Comparison of ENCODE assay signal across 8 cellular contexts in genomic region chr11:86068138-86068861, GRCh38. TPM values are rescaled to one million over a fixed set of nuclear protein-coding genes. Genes with fewer than 3 reads are reported as not detected.
DNase-seq lines count a peak whose midpoint lies in the region; ATAC-seq and TF ChIP-seq lines count a peak whose summit lies in the region.

No MANE protein-coding gene starts in this region.

- H3K27ac Mint-ChIP-seq in central memory CD8-positive, alpha-beta T cell (ENCODE audit: low read depth), result peak overlapping the region; percentile 98

- CTCF ChIA-PET in IMR-90 (lab: Yijun Ruan, JAX), result interaction anchor here (0.6 to 1.6 kb wide), 6 partner anchors 13 to 214 kb away, joined by 3 to 9 read pairs (median 4); partner anchors contain the start of gene CCDC83

- H4K5ac ChIP-seq in IMR-90 (ENCODE audit: low read depth, low read length), result peak overlapping the region; percentile 54

- peaks cover 12% of the 10 kb centered on the region for H3K9me1 ChIP-seq in IMR-90 (ENCODE audit: insufficient read depth, low read length)

- WGBS in IMR-90 (ENCODE audit: extremely low coverage in 2 of 2, insufficient read length in 1 of 2), 2 experiments, result 0% methylated on average over 12 of the region's 46 CpGs; no CpG with 5 or more reads in 1 of the 2 experiments

- peak overlapping the region; percentile 84 for H2AFZ ChIP-seq in IMR-90 (replicated peaks; ENCODE audit: low read length, poor library complexity)

- peak overlapping the region; percentile 67 for H3K18ac ChIP-seq in IMR-90 (ENCODE audit: low read depth, low read length)

- H3K4me1 ChIP-seq in IMR-90 (ENCODE audit: control insufficient read depth, insufficient read depth, low read length), result peaks cover 8% of the 10 kb centered on the region

- peak overlapping the region; percentile 96 for H3K4me3 ChIP-seq in IMR-90 (ENCODE audit: insufficient read depth, low read depth, low read length)

- ATAC-seq in GM21447 (IDR thresholded peaks at IDR 0.05; ENCODE audit: unreplicated experiment), result peak; percentile 21
- ATAC-seq in IMR-90 (ENCODE audit: low read depth), result no peak; the same call in 1 of the 2 replicates
- peak; percentile 12 for ATAC-seq in central memory CD8-positive, alpha-beta T cell (replicated peaks; ENCODE audit: extremely low read depth, poor library complexity, severe bottlenecking)
- peak; percentile 16 for ATAC-seq in left colon

- peaks cover 17% of the 10 kb centered on the region for H3K36me3 Mint-ChIP-seq in central memory CD8-positive, alpha-beta T cell (ENCODE audit: insufficient read depth)

- peak overlapping the region; percentile 98 for H3K14ac ChIP-seq in IMR-90 (replicated peaks; ENCODE audit: low read depth, low read length)

- H2BK120ac ChIP-seq in IMR-90 (ENCODE audit: low read depth, low read length), result peak overlapping the region; percentile 81

- H3K9me3 Mint-ChIP-seq in central memory CD8-positive, alpha-beta T cell, result no peaks in the 10 kb centered on the region

- POLR2A ChIA-PET in IMR-90 (lab: Charles Lee; ENCODE audit: unreplicated experiment), result interaction anchor here (0.5 to 0.6 kb wide), 3 partner anchors 41 to 106 kb away, joined by 3 to 8 read pairs (median 5); no protein-coding TSS in a partner anchor

- TF ChIP-seq RAD21 in IMR-90 (IDR thresholded peaks at IDR 0.05; ENCODE audit: low read length), result no peak; the same call in 1 of the 2 replicates

- H3K27ac ChIP-seq in IMR-90 (ENCODE audit: insufficient read depth, low read length) (peak overlapping the region; percentile 98), VCaP (peak overlapping the region; percentile 87)

- H2AK9ac ChIP-seq in IMR-90 (replicated peaks; ENCODE audit: low read depth, low read length, poor library complexity), result peak overlapping the region; percentile 97

- peak overlapping the region; percentile 94 for H3K4ac ChIP-seq in IMR-90 (ENCODE audit: low read depth, low read length)

- H3K27me3 Mint-ChIP-seq in central memory CD8-positive, alpha-beta T cell, result no peaks in the 10 kb centered on the region

- peaks cover 36% of the 10 kb centered on the region for H3K4me1 Mint-ChIP-seq in central memory CD8-positive, alpha-beta T cell

- intact Hi-C loops in IMR-90 (cut with micrococcal nuclease) (loop anchor here (2.0 to 10.0 kb wide), 2 partner anchors 49 to 213 kb away; partner anchors contain the start of gene CCDC83), left colon (cut with DNase I, micrococcal nuclease) (no loop called here)

- 0 out of 2 replicates have a peak overlapping the region, but pooled peaks have one; percentile 30 for H2BK20ac ChIP-seq in IMR-90 (ENCODE audit: low read depth, low read length)

- peak; percentile 52 for DNase-seq in Daoy (ENCODE audit: low read depth)
- DNase-seq in IMR-90, result no peak
- DNase-seq in central memory CD8-positive, alpha-beta T cell (ENCODE audit: low spot score in 2 of 2), result peak; percentile 24 to 34
- DNase-seq in left colon, result peak; percentile 49 to 58
- DNase-seq in stimulated activated CD4-positive, alpha-beta T cell treated with anti-CD3 and anti-CD28 coated beads, Interleukin-4, amount 100 ng/mL, for 1 hour, result peak; percentile 47
- no peak for DNase-seq in 8988T

- H3K56ac ChIP-seq in IMR-90 (ENCODE audit: extremely low read depth, insufficient read depth, low read length), result peak overlapping the region; percentile 88

- BruUV-seq in IMR-90 (replicated peaks; lab: Mats Ljungman, UMichigan), result no TSS peak

- H3K79me1 ChIP-seq in IMR-90 (ENCODE audit: low read depth in 1 of 2, low read length in 2 of 2), result peaks cover 0 to 15% of the 10 kb centered on the region in 2 experiments; a peak in 2 of 4 replicates

- no peaks in the 10 kb centered on the region for H3K27me3 ChIP-seq in IMR-90 (ENCODE audit: control insufficient read depth, insufficient read depth, low read length)

- no peaks in the 10 kb centered on the region for H3K9me3 ChIP-seq in IMR-90 (ENCODE audit: control insufficient read depth, insufficient read depth, low read length)

- dilution Hi-C loops in IMR-90 (cut with HindIII; ENCODE audit: low sequenced_read_pairs, unreplicated experiment), result no loop called here

- in situ Hi-C loops in IMR-90 (cut with MboI; ENCODE audit: low sequenced_read_pairs), result no loop called here

- H2AK5ac ChIP-seq in IMR-90 (ENCODE audit: low read depth, low read length), result peak overlapping the region; percentile 96

- no peak for TF ChIP-seq CTCF in IMR-90 (conservative IDR thresholded peaks at IDR 0.05; ENCODE audit: low read depth, low read length)
- no peak for TF ChIP-seq CTCF in VCaP (conservative IDR thresholded peaks at IDR 0.05)

- peak overlapping the region; percentile 99 for H3K23ac ChIP-seq in IMR-90 (ENCODE audit: low read depth, low read length)

- peak overlapping the region; percentile 98 for H2BK5ac ChIP-seq in IMR-90 (ENCODE audit: low read depth, low read length, poor library complexity, severe bottlenecking)

- peak overlapping the region; percentile 77 to 87 for H4K8ac ChIP-seq in IMR-90 (ENCODE audit: low read depth in 2 of 2, low read length in 2 of 2)

- H4K20me1 ChIP-seq in IMR-90 (ENCODE audit: insufficient read depth, low read length), result peaks cover 53% of the 10 kb centered on the region

- peak overlapping the region; percentile 96 for H3K9ac ChIP-seq in IMR-90 (ENCODE audit: low read depth, low read length)

- H3K4me2 ChIP-seq in IMR-90 (ENCODE audit: low read depth, low read length), result peak overlapping the region; percentile 97

- peak overlapping the region; percentile 94 for H3K4me3 Mint-ChIP-seq in central memory CD8-positive, alpha-beta T cell

- H2BK15ac ChIP-seq in IMR-90 (ENCODE audit: low read depth, low read length), result peak overlapping the region; percentile 15; the same call in 2 of the 3 replicates

- no peak for TF ChIP-seq POLR2A in IMR-90 (IDR thresholded peaks at IDR 0.05; ENCODE audit: low read depth, low read length)

- H3K36me3 ChIP-seq in IMR-90 (ENCODE audit: control insufficient read depth, insufficient read depth, low read length), result no peaks in the 10 kb centered on the region

- H4K91ac ChIP-seq in IMR-90 (ENCODE audit: insufficient read depth, low read depth, low read length), result peak overlapping the region; percentile 92

TF ChIP-seq in IMR-90, 13 proteins besides CTCF, POLR2A, EP300 and RAD21:
- TF ChIP-seq CHD1 (IDR thresholded peaks at IDR 0.05; ENCODE audit: low read depth, low read length), result no peak
- no peak for TF ChIP-seq USF2 (IDR thresholded peaks at IDR 0.05; ENCODE audit: low read depth, low read length)
- TF ChIP-seq RCOR1 (IDR thresholded peaks at IDR 0.05; ENCODE audit: insufficient replicate concordance, low read length), result no peak
- TF ChIP-seq, protein P1, sequence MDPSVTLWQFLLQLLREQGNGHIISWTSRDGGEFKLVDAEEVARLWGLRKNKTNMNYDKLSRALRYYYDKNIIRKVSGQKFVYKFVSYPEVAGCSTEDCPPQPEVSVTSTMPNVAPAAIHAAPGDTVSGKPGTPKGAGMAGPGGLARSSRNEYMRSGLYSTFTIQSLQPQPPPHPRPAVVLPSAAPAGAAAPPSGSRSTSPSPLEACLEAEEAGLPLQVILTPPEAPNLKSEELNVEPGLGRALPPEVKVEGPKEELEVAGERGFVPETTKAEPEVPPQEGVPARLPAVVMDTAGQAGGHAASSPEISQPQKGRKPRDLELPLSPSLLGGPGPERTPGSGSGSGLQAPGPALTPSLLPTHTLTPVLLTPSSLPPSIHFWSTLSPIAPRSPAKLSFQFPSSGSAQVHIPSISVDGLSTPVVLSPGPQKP (IDR thresholded peaks at IDR 0.05; ENCODE audit: borderline replicate concordance, low read depth, low read length), result no peak
- no peak for TF ChIP-seq RFX5 (IDR thresholded peaks at IDR 0.05; ENCODE audit: low read depth, low read length)
- TF ChIP-seq MXI1 (IDR thresholded peaks at IDR 0.05; ENCODE audit: borderline replicate concordance, low read depth, low read length), result no peak
- no peak for TF ChIP-seq NFE2L2 (IDR thresholded peaks at IDR 0.05; ENCODE audit: low read depth, low read length)
- TF ChIP-seq CEBPB (IDR thresholded peaks at IDR 0.05; ENCODE audit: low read depth, low read length), result no peak
- no peak for TF ChIP-seq SMC3 (IDR thresholded peaks at IDR 0.05; ENCODE audit: low read depth, low read length)
- TF ChIP-seq MAZ (IDR thresholded peaks at IDR 0.05; ENCODE audit: borderline replicate concordance, low read depth, low read length), result no peak

RNA-seq across cellular contexts. Expression of gene PICALM, which starts 0.6 kb away (rescaled TPM):
- total RNA-seq in Daoy (2014; rRNA removed; shearing (Covaris generic)), result 147 and 151 TPM in 2 replicates
- total RNA-seq in IMR-90 (2012; rRNA removed), result 441 and 453 TPM in 2 replicates
- polyA plus RNA-seq in IMR-90 (2012; rRNA removed), result 214 and 235 TPM in 2 replicates
- 75.0 and 88.4 TPM in 2 replicates for polyA plus RNA-seq in IMR-90 (2012; cell fraction: cytosol; rRNA removed)
- 42.1 and 341 TPM in 2 replicates for polyA plus RNA-seq in IMR-90 (2012; cell fraction: nucleus; rRNA removed; ENCODE audit: low replicate concordance)
- 100 to 1,000 TPM; 130 to 149 TPM for total RNA-seq in left colon

Comparison
In these comparisons a context has a peak if more than half of its experiments do, and no peak if none do; other contexts are left out.
1. DNase-seq: peak in Daoy (single experiment), central memory CD8-positive, alpha-beta T cell (2 of 2), left colon (2 of 2) and stimulated activated CD4-positive, alpha-beta T cell treated with anti-CD3 and anti-CD28 coated beads, Interleukin-4, amount 100 ng/mL, for 1 hour (single experiment); none in IMR-90 (single experiment) and 8988T (single experiment).